25 cellular contexts compared by ENCODE assay signal in the genomic region with DNA sequence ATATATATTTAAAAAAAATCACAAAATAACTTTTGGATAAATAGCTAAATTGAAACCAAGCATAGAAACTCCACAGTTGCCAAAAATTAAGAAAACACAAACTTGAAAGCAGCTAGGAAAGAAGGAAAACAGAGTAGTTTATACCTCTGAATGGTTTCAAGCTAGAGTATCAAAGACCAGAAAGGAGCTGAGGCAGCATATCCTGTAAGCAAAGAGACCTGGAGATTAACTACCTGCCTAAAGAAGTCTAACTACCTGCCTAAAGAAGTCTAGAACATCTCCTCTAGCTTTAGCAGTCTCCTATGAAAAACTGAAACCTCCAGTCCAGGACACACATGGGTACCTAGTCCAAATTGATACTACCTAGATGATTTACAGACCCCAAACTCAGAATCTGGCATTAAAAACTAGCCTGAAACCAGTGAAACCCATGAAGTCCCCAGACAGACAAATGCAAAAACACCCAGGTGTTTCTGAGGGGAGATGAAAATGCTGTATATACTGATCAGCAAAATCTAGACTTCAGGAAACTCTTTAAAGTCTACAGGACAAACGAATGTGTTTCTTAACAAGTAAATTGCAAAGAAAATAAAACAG. TPM values are rescaled to one million over a fixed set of nuclear protein-coding genes. Genes with fewer than 3 reads are reported as not detected.
DNase-seq lines count a peak whose midpoint lies in the region; ATAC-seq, FAIRE-seq and TF ChIP-seq lines count a peak whose summit lies in the region.
"Had no signal": no experiment of that assay in that cellular context is flagged by ENCODE, and none has a peak within 500 bp of the region (broad histone marks: within the 10 kb centered on the region; RNA-seq: fewer than 3 reads in every experiment).

No MANE protein-coding gene starts in this region.

- POLR2A ChIA-PET in WTC11 (lab: Charles Lee), result no interaction called here

- H3K9me3 Mint-ChIP-seq in activated naive CD4-positive, alpha-beta T cell treated with anti-CD3 and anti-CD28 coated beads, Interleukin-2, amount 50 U/mL, for 24 hours, result no peaks in the 10 kb centered on the region
- no peaks in the 10 kb centered on the region for H3K9me3 Mint-ChIP-seq in activated naive CD4-positive, alpha-beta T cell treated with anti-CD3 and anti-CD28 coated beads, Interleukin-2, amount 10 ng/mL, durations not matched to agents 7 days and 5 days
- H3K9me3 Mint-ChIP-seq in WTC11, result no peaks in the 10 kb centered on the region
- H3K9me3 Mint-ChIP-seq in endodermal cell, result no peaks in the 10 kb centered on the region
- H3K9me3 Mint-ChIP-seq: activated naive CD8-positive, alpha-beta T cell treated with anti-CD3 and anti-CD28 coated beads, Interleukin-2, amount 50 U/mL, for 24 hours; naive thymus-derived CD8-positive, alpha-beta T cell; stimulated activated naive CD8-positive, alpha-beta T cell treated with anti-CD3 and anti-CD28 coated beads, Interleukin-15, amount 100 ng/mL, for 72 hours had no signal

- intact Hi-C loops in heart left ventricle (cut with DNase I), result no loop called here

- no peaks in the 10 kb centered on the region for H3K27me3 ChIP-seq in heart left ventricle
- no peaks in the 10 kb centered on the region for H3K27me3 ChIP-seq in endodermal cell (ENCODE audit: control insufficient read depth, insufficient read depth, low read length, poor library complexity, severe bottlenecking)
- H3K27me3 ChIP-seq in small intestine (ENCODE audit: control insufficient read depth in 2 of 2, insufficient read depth in 2 of 2, low read length in 2 of 2), result no peaks in the 10 kb centered on the region
- H3K27me3 ChIP-seq: body of pancreas, thyroid gland had no signal

- peaks cover 0 to 26% (median 7%) of the 10 kb centered on the region in 12 donors for H3K4me1 ChIP-seq in heart left ventricle
- no peaks in the 10 kb centered on the region for H3K4me1 ChIP-seq in endodermal cell (ENCODE audit: control insufficient read depth, insufficient read depth, low read length)
- H3K4me1 ChIP-seq in small intestine (ENCODE audit: control insufficient read depth in 2 of 2, insufficient read depth in 1 of 2, low read depth in 1 of 2, low read length in 1 of 2), result no peaks in the 10 kb centered on the region

- H3K4me3 Mint-ChIP-seq in activated naive CD4-positive, alpha-beta T cell treated with anti-CD3 and anti-CD28 coated beads, Interleukin-2, amount 50 U/mL, for 24 hours, result no peak overlapping the region
- no peak overlapping the region for H3K4me3 Mint-ChIP-seq in activated naive CD4-positive, alpha-beta T cell treated with anti-CD3 and anti-CD28 coated beads, Interleukin-2, amount 10 ng/mL, durations not matched to agents 7 days and 5 days
- no peak overlapping the region for H3K4me3 Mint-ChIP-seq in WTC11
- H3K4me3 Mint-ChIP-seq in endodermal cell, result no peak overlapping the region
- H3K4me3 Mint-ChIP-seq: activated naive CD8-positive, alpha-beta T cell treated with anti-CD3 and anti-CD28 coated beads, Interleukin-2, amount 50 U/mL, for 24 hours; B cell; stimulated activated naive CD8-positive, alpha-beta T cell treated with anti-CD3 and anti-CD28 coated beads, Interleukin-15, amount 100 ng/mL, for 72 hours had no signal

- peaks cover 50% of the 10 kb centered on the region for H3K4me1 Mint-ChIP-seq in activated naive CD4-positive, alpha-beta T cell treated with anti-CD3 and anti-CD28 coated beads, Interleukin-2, amount 50 U/mL, for 24 hours
- H3K4me1 Mint-ChIP-seq in activated naive CD4-positive, alpha-beta T cell treated with anti-CD3 and anti-CD28 coated beads, Interleukin-2, amount 10 ng/mL, durations not matched to agents 7 days and 5 days, result peaks cover 4% of the 10 kb centered on the region
- H3K4me1 Mint-ChIP-seq in WTC11, result peaks cover 4% of the 10 kb centered on the region
- H3K4me1 Mint-ChIP-seq in endodermal cell, result no peaks in the 10 kb centered on the region

- FAIRE-seq in small intestine (lab: Jason Lieb, UNC), result no peak
- FAIRE-seq: keratinocyte, RCC 7860 had no signal

- DNase-seq in activated naive CD4-positive, alpha-beta T cell treated with anti-CD3 and anti-CD28 coated beads, Interleukin-2, amount 10 ng/mL, durations not matched to agents 7 days and 5 days, result no peak
- no peak for DNase-seq in WTC11 (ENCODE audit: low spot score)
- DNase-seq in heart left ventricle, result no peak
- no peak for DNase-seq in endodermal cell
- no peak for DNase-seq in small intestine
- no peak for DNase-seq in cortex of kidney (lab: John Stamatoyannopoulos, UW)
- DNase-seq: activated CD8-positive, alpha-beta memory T cell treated with anti-CD3 and anti-CD28 coated beads, Interleukin-2, amount 50 U/mL, for 4 hours; activated effector memory CD4-positive, alpha-beta T cell treated with Interleukin-2 at 50 U/mL for 16 hours; activated naive CD8-positive, alpha-beta T cell treated with anti-CD3 and anti-CD28 coated beads, Interleukin-2, amount 50 U/mL, for 24 hours; body of pancreas; GOT3; midbrain; naive thymus-derived CD8-positive, alpha-beta T cell; NCI-H1417 treated with DMSO at 0.1 percent for 48 hours; NCI-H2081; NCI-H748 treated with DMSO at 0.1 percent for 48 hours; stimulated activated naive CD8-positive, alpha-beta T cell treated with anti-CD3 and anti-CD28 coated beads, Interleukin-15, amount 100 ng/mL, for 72 hours; SW 1271; thyroid gland had no signal

- no peaks in the 10 kb centered on the region for H3K27me3 Mint-ChIP-seq in activated naive CD4-positive, alpha-beta T cell treated with anti-CD3 and anti-CD28 coated beads, Interleukin-2, amount 50 U/mL, for 24 hours
- no peaks in the 10 kb centered on the region for H3K27me3 Mint-ChIP-seq in activated naive CD4-positive, alpha-beta T cell treated with anti-CD3 and anti-CD28 coated beads, Interleukin-2, amount 10 ng/mL, durations not matched to agents 7 days and 5 days
- H3K27me3 Mint-ChIP-seq in WTC11 (ENCODE audit: low read depth), result no peaks in the 10 kb centered on the region
- no peaks in the 10 kb centered on the region for H3K27me3 Mint-ChIP-seq in endodermal cell (ENCODE audit: insufficient read depth)
- H3K27me3 Mint-ChIP-seq: activated naive CD8-positive, alpha-beta T cell treated with anti-CD3 and anti-CD28 coated beads, Interleukin-2, amount 50 U/mL, for 24 hours; B cell; naive thymus-derived CD8-positive, alpha-beta T cell; stimulated activated naive CD8-positive, alpha-beta T cell treated with anti-CD3 and anti-CD28 coated beads, Interleukin-15, amount 100 ng/mL, for 72 hours had no signal

- peak; percentile 47 for ATAC-seq in HG02642 (IDR thresholded peaks at IDR 0.05; ENCODE audit: poor library complexity, unreplicated experiment)
- ATAC-seq in WTC11, result no peak
- no peak for ATAC-seq in heart left ventricle
- ATAC-seq: activated naive CD8-positive, alpha-beta T cell treated with anti-CD3 and anti-CD28 coated beads, Interleukin-2, amount 50 U/mL, for 24 hours; body of pancreas; naive thymus-derived CD8-positive, alpha-beta T cell; stimulated activated naive CD8-positive, alpha-beta T cell treated with anti-CD3 and anti-CD28 coated beads, Interleukin-15, amount 100 ng/mL, for 72 hours had no signal

- TF ChIP-seq POLR2A in heart left ventricle (IDR thresholded peaks at IDR 0.05), result no peak

- H3K36me3 ChIP-seq in heart left ventricle (peaks cover 0 to 41% (median 30%) of the 10 kb centered on the region in 9 donors), endodermal cell (ENCODE audit: control insufficient read depth, insufficient read depth, low read length) (peaks cover 7% of the 10 kb centered on the region), small intestine (ENCODE audit: control insufficient read depth in 2 of 2, insufficient read depth in 2 of 2, low read length in 2 of 2) (no peaks in the 10 kb centered on the region)
- H3K36me3 ChIP-seq: thyroid gland had no signal

- WGBS in heart left ventricle, 4 donors, result 80 to 91% (median 82%) methylated on average over 1 of the region's 1 CpG
- WGBS in endodermal cell (ENCODE audit: insufficient coverage in 1 of 2, insufficient read length in 1 of 2), 2 experiments, result 93% methylated on average over 1 of the region's 1 CpG; no CpG with 5 or more reads in 1 of the 2 experiments
- 68 to 73% (median 71%) methylated on average over 1 of the region's 1 CpG for WGBS in small intestine, 3 donors

- CTCF ChIA-PET in activated naive CD4-positive, alpha-beta T cell treated with anti-CD3 and anti-CD28 coated beads, Interleukin-2, amount 10 ng/mL, durations not matched to agents 7 days and 5 days (lab: Charles Lee), result no interaction called here
- CTCF ChIA-PET in WTC11 (lab: Charles Lee), result no interaction called here

- H3K27ac Mint-ChIP-seq in activated naive CD4-positive, alpha-beta T cell treated with anti-CD3 and anti-CD28 coated beads, Interleukin-2, amount 50 U/mL, for 24 hours, result peak overlapping the region; percentile 51
- no peak overlapping the region for H3K27ac Mint-ChIP-seq in activated naive CD4-positive, alpha-beta T cell treated with anti-CD3 and anti-CD28 coated beads, Interleukin-2, amount 10 ng/mL, durations not matched to agents 7 days and 5 days
- peak overlapping the region; percentile 73 for H3K27ac Mint-ChIP-seq in WTC11
- H3K27ac Mint-ChIP-seq in endodermal cell, result no peak overlapping the region
- H3K27ac Mint-ChIP-seq: activated naive CD8-positive, alpha-beta T cell treated with anti-CD3 and anti-CD28 coated beads, Interleukin-2, amount 50 U/mL, for 24 hours; B cell had no signal

- no peak overlapping the region for H3K27ac ChIP-seq in heart left ventricle
- H3K27ac ChIP-seq in endodermal cell (ENCODE audit: low read depth, low read length), result no peak overlapping the region
- H3K27ac ChIP-seq in small intestine (ENCODE audit: low read depth in 1 of 2, low read length in 1 of 2), result no peak overlapping the region
- H3K27ac ChIP-seq: body of pancreas, epithelial cell of prostate had no signal

- H3K36me3 Mint-ChIP-seq in activated naive CD4-positive, alpha-beta T cell treated with anti-CD3 and anti-CD28 coated beads, Interleukin-2, amount 50 U/mL, for 24 hours, result peaks cover 10% of the 10 kb centered on the region
- peaks cover 16% of the 10 kb centered on the region for H3K36me3 Mint-ChIP-seq in activated naive CD4-positive, alpha-beta T cell treated with anti-CD3 and anti-CD28 coated beads, Interleukin-2, amount 10 ng/mL, durations not matched to agents 7 days and 5 days
- H3K36me3 Mint-ChIP-seq in WTC11 (peaks cover 9% of the 10 kb centered on the region), endodermal cell (ENCODE audit: low read depth) (peaks cover 20% of the 10 kb centered on the region)

- TF ChIP-seq CTCF in WTC11 (IDR thresholded peaks at IDR 0.05) (no peak), heart left ventricle (IDR thresholded peaks at IDR 0.05) (no peak), endodermal cell (conservative IDR thresholded peaks at IDR 0.05) (no peak)

- no peaks in the 10 kb centered on the region for H3K9me3 ChIP-seq in heart left ventricle
- no peaks in the 10 kb centered on the region for H3K9me3 ChIP-seq in endodermal cell (ENCODE audit: control insufficient read depth, low read length)
- H3K9me3 ChIP-seq in small intestine (ENCODE audit: control insufficient read depth, low read depth), result no peaks in the 10 kb centered on the region
- H3K9me3 ChIP-seq: body of pancreas, thyroid gland had no signal

- H3K9ac ChIP-seq in endodermal cell (ENCODE audit: extremely low read depth, low read length, poor library complexity, severe bottlenecking), result no peak overlapping the region

- H3K4me3 ChIP-seq in heart left ventricle, result no peak overlapping the region
- H3K4me3 ChIP-seq in endodermal cell (ENCODE audit: low read length), result no peak overlapping the region
- H3K4me3 ChIP-seq in small intestine (ENCODE audit: low read depth in 1 of 2, low read length in 2 of 2), result no peak overlapping the region
- H3K4me3 ChIP-seq: body of pancreas, thyroid gland had no signal

RNA-seq across cellular contexts. Expression of gene APPBP2, which starts 17.6 kb away (rescaled TPM):
- total RNA-seq in WTC11 (2021) (15.3 to 17.1 TPM (median 16.8 TPM) in 3 replicates), heart left ventricle (10 to 100 TPM in 8 of 9 donors, 1 to 10 TPM in 1; 9.9 to 28.7 (median 20.0) TPM), endodermal cell (10 to 100 TPM; 25.3 to 28.1 TPM)
- polyA plus RNA-seq in heart left ventricle (1 to 10 TPM; 2.5 to 9.6 TPM), small intestine (1 to 10 TPM; 5.7 to 8.5 (median 7.6) TPM)
- polyA plus RNA-seq in endodermal cell (2013, experiment 1 of 2), result 25.0 TPM
- 28.0 TPM for polyA plus RNA-seq in endodermal cell (2013, experiment 2 of 2)

Comparison
In these comparisons a context has a peak if more than half of its experiments do, and no peak if none do; other contexts are left out.
1. H3K27ac Mint-ChIP-seq: peak in activated naive CD4-positive, alpha-beta T cell treated with anti-CD3 and anti-CD28 coated beads, Interleukin-2, amount 50 U/mL, for 24 hours (single experiment) and WTC11 (single experiment); none in activated naive CD4-positive, alpha-beta T cell treated with anti-CD3 and anti-CD28 coated beads, Interleukin-2, amount 10 ng/mL, durations not matched to agents 7 days and 5 days (single experiment) and endodermal cell (single experiment).